ENCODE assay signal across 19 cellular contexts in genomic region chr12:131159660-131160059, GRCh38.
DNase-seq lines count a peak whose midpoint lies in the region; ATAC-seq and TF ChIP-seq lines count a peak whose summit lies in the region.
"Had no signal": no experiment of that assay in that cellular context is flagged by ENCODE, and none has a peak within 500 bp of the region (broad histone marks: within the 10 kb centered on the region; RNA-seq: fewer than 3 reads in every experiment).

No MANE protein-coding gene starts in this region.

- H3K27me3 ChIP-seq in breast epithelium (peaks cover 0 to 5% of the 10 kb centered on the region in 2 donors), PC-3 (ENCODE audit: low read length) (peaks cover 46% of the 10 kb centered on the region), trophoblast cell (ENCODE audit: insufficient read depth, low read length) (no peaks in the 10 kb centered on the region)

- H3K79me2 ChIP-seq in PC-3 (ENCODE audit: low read length) (no peaks in the 10 kb centered on the region), trophoblast cell (ENCODE audit: control insufficient read depth, insufficient read depth, low read length, poor library complexity) (no peaks in the 10 kb centered on the region)

- H3K4me3 Mint-ChIP-seq in MCF 10A (ENCODE audit: unreplicated experiment) (no peak overlapping the region), type B pancreatic cell (no peak overlapping the region)
- H3K4me3 Mint-ChIP-seq: activated naive CD8-positive, alpha-beta T cell treated with anti-CD3 and anti-CD28 coated beads, Interleukin-2, amount 10 ng/mL, durations not matched to agents 7 days and 5 days; CD4-positive, alpha-beta memory T cell; stimulated activated naive CD8-positive, alpha-beta T cell treated with anti-CD3 and anti-CD28 coated beads, Interleukin-15, Interleukin-2, amounts not matched to agents 100 ng/mL and 50 ng/mL, for 24 hours had no signal

- intact Hi-C loops in MCF 10A (cut with micrococcal nuclease) = no loop called here
- intact Hi-C loops in breast epithelium (cut with DNase I; ENCODE audit: low total_unique reads) = no loop called here
- intact Hi-C loops in PC-3 (cut with micrococcal nuclease) = no loop called here

- TF ChIP-seq POLR2A in breast epithelium (IDR thresholded peaks at IDR 0.05) = no peak

- H3K79me1 ChIP-seq in trophoblast cell (ENCODE audit: low read length) = no peaks in the 10 kb centered on the region

- H2BK5ac ChIP-seq in trophoblast cell (ENCODE audit: low read depth, low read length, poor library complexity) = no peak overlapping the region

- no peaks in the 10 kb centered on the region for H3K9me2 ChIP-seq in PC-3 (replicated peaks; ENCODE audit: low read length)

- H3K9me3 Mint-ChIP-seq in MCF 10A (ENCODE audit: unreplicated experiment) (no peaks in the 10 kb centered on the region), type B pancreatic cell (no peaks in the 10 kb centered on the region)
- H3K9me3 Mint-ChIP-seq: activated naive CD8-positive, alpha-beta T cell treated with anti-CD3 and anti-CD28 coated beads, Interleukin-2, amount 10 ng/mL, durations not matched to agents 7 days and 5 days; CD4-positive, alpha-beta memory T cell; stimulated activated naive CD8-positive, alpha-beta T cell treated with anti-CD3 and anti-CD28 coated beads, Interleukin-15, Interleukin-2, amounts not matched to agents 100 ng/mL and 50 ng/mL, for 24 hours had no signal

- H3K36me3 Mint-ChIP-seq in MCF 10A (ENCODE audit: insufficient read depth, unreplicated experiment) = no peaks in the 10 kb centered on the region
- no peaks in the 10 kb centered on the region for H3K36me3 Mint-ChIP-seq in type B pancreatic cell
- H3K36me3 Mint-ChIP-seq: activated naive CD8-positive, alpha-beta T cell treated with anti-CD3 and anti-CD28 coated beads, Interleukin-2, amount 10 ng/mL, durations not matched to agents 7 days and 5 days; CD4-positive, alpha-beta memory T cell had no signal

- H4K8ac ChIP-seq in trophoblast cell (ENCODE audit: low read depth, low read length) = no peak overlapping the region

- peak; percentile 37; the same call in 1 of the 2 replicates for ATAC-seq in PC-3
- ATAC-seq in GM21447 (IDR thresholded peaks at IDR 0.05; ENCODE audit: unreplicated experiment) = no peak
- ATAC-seq: lower lobe of right lung, upper lobe of right lung had no signal

- H2BK120ac ChIP-seq in trophoblast cell (ENCODE audit: insufficient read depth, low read length, poor library complexity) = no peak overlapping the region

- BruUV-seq in MCF 10A (replicated peaks; lab: Mats Ljungman, UMichigan) (no TSS peak), PC-3 (replicated peaks; lab: Mats Ljungman, UMichigan) (no TSS peak)

- H3K4me1 Mint-ChIP-seq in MCF 10A (ENCODE audit: insufficient read depth, unreplicated experiment) = no peaks in the 10 kb centered on the region
- H3K4me1 Mint-ChIP-seq in type B pancreatic cell (ENCODE audit: unreplicated experiment) = no peaks in the 10 kb centered on the region
- H3K4me1 Mint-ChIP-seq: activated naive CD8-positive, alpha-beta T cell treated with anti-CD3 and anti-CD28 coated beads, Interleukin-2, amount 10 ng/mL, durations not matched to agents 7 days and 5 days; CD4-positive, alpha-beta memory T cell had no signal

- H3K4me2 ChIP-seq in PC-3 (ENCODE audit: low read length) (no peak overlapping the region), trophoblast cell (ENCODE audit: low read length) (no peak overlapping the region)

- no peak overlapping the region for H3K4ac ChIP-seq in trophoblast cell (ENCODE audit: low read depth, low read length)

- DNase-seq in MCF 10A (ENCODE audit: unreplicated experiment) (peak; percentile 11), breast epithelium (ENCODE audit: low spot score in 2 of 2) (no peak), PC-3 (peak; percentile 23), iPS DF 19.7 (ENCODE audit: low read depth, low spot score) (peak; percentile 23), type B pancreatic cell (ENCODE audit: extremely low spot score, unreplicated experiment) (no peak), NCI-H1930 (lab: John Stamatoyannopoulos, UW) (no peak), trophoblast cell (no peak)
- DNase-seq: activated naive CD8-positive, alpha-beta T cell treated with anti-CD3 and anti-CD28 coated beads, Interleukin-2, amount 10 ng/mL, durations not matched to agents 7 days and 5 days; CD4-positive, alpha-beta memory T cell; dermis blood vessel endothelial cell; HCEC 1CT; lower lobe of right lung; NCI-H146; NCI-H226; stimulated activated CD4-positive, alpha-beta T cell treated with anti-CD3 and anti-CD28 coated beads, Interleukin-1b, Interleukin-23, amount 100 ng/mL, for 48 hours; upper lobe of right lung had no signal

- H3K9ac ChIP-seq in PC-3 (ENCODE audit: low read length) = no peak overlapping the region
- no peak overlapping the region for H3K9ac ChIP-seq in trophoblast cell (ENCODE audit: low read length)

- H3K36me3 ChIP-seq in breast epithelium (no peaks in the 10 kb centered on the region), PC-3 (ENCODE audit: low read depth, low read length) (no peaks in the 10 kb centered on the region), trophoblast cell (ENCODE audit: control insufficient read depth in 1 of 2, insufficient read depth in 2 of 2, low read length in 2 of 2) (no peaks in the 10 kb centered on the region)
- H3K36me3 ChIP-seq: lower lobe of right lung, upper lobe of right lung had no signal

- no peak overlapping the region for H3K18ac ChIP-seq in trophoblast cell (ENCODE audit: low read length)

- no peaks in the 10 kb centered on the region for H3K9me3 ChIP-seq in breast epithelium
- no peaks in the 10 kb centered on the region for H3K9me3 ChIP-seq in PC-3 (ENCODE audit: low read length)
- H3K9me3 ChIP-seq in trophoblast cell (ENCODE audit: insufficient read depth, low read depth, low read length) = no peaks in the 10 kb centered on the region
- H3K9me3 ChIP-seq: lower lobe of right lung, upper lobe of right lung had no signal

- TF ChIP-seq CTCF in MCF 10A (IDR thresholded peaks at IDR 0.05; ENCODE audit: unreplicated experiment) = no peak
- no peak for TF ChIP-seq CTCF in breast epithelium (IDR thresholded peaks at IDR 0.05)
- peak; percentile 39 for TF ChIP-seq CTCF in PC-3 (conservative IDR thresholded peaks at IDR 0.05; ENCODE audit: low read depth, low read length)
- TF ChIP-seq CTCF in type B pancreatic cell (conservative IDR thresholded peaks at IDR 0.05) = peak; percentile 49

- CTCF ChIA-PET in MCF 10A (lab: Yijun Ruan, JAX) = interaction anchor here (1.1 kb wide), 1 partner anchor 54 kb away, joined by 3 read pairs; no protein-coding TSS in a partner anchor
- CTCF ChIA-PET in PC-3 (lab: Charles Lee) = interaction anchor here (1.2 kb wide), 1 partner anchor 293 kb away, joined by 6 read pairs; no protein-coding TSS in a partner anchor

- H2AFZ ChIP-seq in PC-3 (ENCODE audit: low read length) (no peak overlapping the region), trophoblast cell (ENCODE audit: insufficient read depth, low read length, poor library complexity) (no peak overlapping the region)

- no CpG with 5 or more reads among the region's 3 CpGs for WGBS in trophoblast cell (ENCODE audit: extremely low coverage, insufficient coverage, insufficient read length)

- H2AK5ac ChIP-seq in trophoblast cell (ENCODE audit: low read length) = no peak overlapping the region

- POLR2A ChIA-PET in MCF 10A (lab: Yijun Ruan, JAX) (no interaction called here), PC-3 (lab: Charles Lee; ENCODE audit: unreplicated experiment) (no interaction called here)

- H3K23ac ChIP-seq in trophoblast cell (ENCODE audit: low read length) = no peak overlapping the region

- H3K27me3 Mint-ChIP-seq in MCF 10A (ENCODE audit: insufficient read depth, unreplicated experiment) (no peaks in the 10 kb centered on the region), type B pancreatic cell (peaks cover 4% of the 10 kb centered on the region)
- H3K27me3 Mint-ChIP-seq: activated naive CD8-positive, alpha-beta T cell treated with anti-CD3 and anti-CD28 coated beads, Interleukin-2, amount 10 ng/mL, durations not matched to agents 7 days and 5 days; stimulated activated naive CD8-positive, alpha-beta T cell treated with anti-CD3 and anti-CD28 coated beads, Interleukin-15, Interleukin-2, amounts not matched to agents 100 ng/mL and 50 ng/mL, for 24 hours had no signal

- H4K91ac ChIP-seq in trophoblast cell (ENCODE audit: low read depth, low read length) = no peak overlapping the region

- H3F3A ChIP-seq in PC-3 (ENCODE audit: low read length, unreplicated experiment) = no peaks in the 10 kb centered on the region

- no peak overlapping the region for H2BK12ac ChIP-seq in trophoblast cell (ENCODE audit: low read length)

- H3K4me1 ChIP-seq in breast epithelium (no peaks in the 10 kb centered on the region), PC-3 (ENCODE audit: insufficient read depth, low read length) (no peaks in the 10 kb centered on the region), trophoblast cell (ENCODE audit: control insufficient read depth in 1 of 2, insufficient read depth in 2 of 2, low read length in 2 of 2) (no peaks in the 10 kb centered on the region)
- H3K4me1 ChIP-seq: lower lobe of right lung, upper lobe of right lung had no signal

- H3K27ac ChIP-seq in breast epithelium (no peak overlapping the region), PC-3 (ENCODE audit: low read length) (no peak overlapping the region), trophoblast cell (ENCODE audit: low read depth, low read length) (no peak overlapping the region)
- H3K27ac ChIP-seq: lower lobe of right lung, SK-N-MC, upper lobe of right lung had no signal

- no peak overlapping the region for H3K27ac Mint-ChIP-seq in MCF 10A (ENCODE audit: low read depth, unreplicated experiment)
- no peak overlapping the region for H3K27ac Mint-ChIP-seq in type B pancreatic cell
- H3K27ac Mint-ChIP-seq: activated naive CD8-positive, alpha-beta T cell treated with anti-CD3 and anti-CD28 coated beads, Interleukin-2, amount 10 ng/mL, durations not matched to agents 7 days and 5 days; CD4-positive, alpha-beta memory T cell; stimulated activated naive CD8-positive, alpha-beta T cell treated with anti-CD3 and anti-CD28 coated beads, Interleukin-15, Interleukin-2, amounts not matched to agents 100 ng/mL and 50 ng/mL, for 24 hours had no signal

- no peaks in the 10 kb centered on the region for H4K20me1 ChIP-seq in PC-3 (ENCODE audit: low read length)

- H3K14ac ChIP-seq in trophoblast cell (ENCODE audit: low read length) = no peak overlapping the region

- H3K4me3 ChIP-seq in breast epithelium (no peak overlapping the region), PC-3 (ENCODE audit: low read length) (no peak overlapping the region), trophoblast cell (ENCODE audit: low read depth, low read length) (no peak overlapping the region)
- H3K4me3 ChIP-seq: lower lobe of right lung, SK-N-MC, upper lobe of right lung had no signal

- no peak overlapping the region for H4K12ac ChIP-seq in trophoblast cell (ENCODE audit: low read depth, low read length)

Comparison
In these comparisons a context has a peak if more than half of its experiments do, and no peak if none do; other contexts are left out.
1. DNase-seq: peak in MCF 10A (single experiment), PC-3 (single experiment) and iPS DF 19.7 (single experiment); none in breast epithelium (0 of 2), type B pancreatic cell (single experiment), NCI-H1930 (0 of 2) and trophoblast cell (0 of 2).
2. CTCF ChIP-seq: peak in PC-3 (single experiment) and type B pancreatic cell (single experiment); none in MCF 10A (single experiment) and breast epithelium (0 of 3).